ENCODE assay signal across 18 cellular contexts in genomic region chr19:36222503-36222902, GRCh38. TPM values are rescaled to one million over a fixed set of nuclear protein-coding genes. Genes with fewer than 3 reads are reported as not detected.
DNase-seq lines count a peak whose midpoint lies in the region; ATAC-seq and TF ChIP-seq lines count a peak whose summit lies in the region.
"Had no signal": no experiment of that assay in that cellular context is flagged by ENCODE, and none has a peak within 500 bp of the region (broad histone marks: within the 10 kb centered on the region; RNA-seq: fewer than 3 reads in every experiment).

No MANE protein-coding gene starts in this region.

- intact Hi-C loops in ascending aorta (cut with DNase I) = no loop called here

- no peak overlapping the region for H3K9ac ChIP-seq in trophoblast cell (ENCODE audit: low read length)
- H3K9ac ChIP-seq in endodermal cell (ENCODE audit: extremely low read depth, low read length, poor library complexity, severe bottlenecking) = no peak overlapping the region
- H3K9ac ChIP-seq: BLaER1 treated with 17β-estradiol and CSF1 and Interleukin-3, amounts not matched to agents 10 nM and 100 nM had no signal

- no peak overlapping the region for H2AK5ac ChIP-seq in trophoblast cell (ENCODE audit: low read length)

- H2AFZ ChIP-seq in trophoblast cell (ENCODE audit: insufficient read depth, low read length, poor library complexity) = no peak overlapping the region

- TF ChIP-seq CTCF in WTC11 (IDR thresholded peaks at IDR 0.05) (no peak), endodermal cell (conservative IDR thresholded peaks at IDR 0.05) (no peak), ascending aorta (IDR thresholded peaks at IDR 0.05) (no peak)

- no peak overlapping the region for H4K91ac ChIP-seq in trophoblast cell (ENCODE audit: low read depth, low read length)

- H3K27ac ChIP-seq in trophoblast cell (ENCODE audit: low read depth, low read length) = no peak overlapping the region
- no peak overlapping the region for H3K27ac ChIP-seq in endodermal cell (ENCODE audit: low read depth, low read length)
- no peak overlapping the region for H3K27ac ChIP-seq in ascending aorta

- peak overlapping the region; percentile 13 to 34 for H3K27ac Mint-ChIP-seq in stimulated activated naive CD8-positive, alpha-beta T cell treated with anti-CD3 and anti-CD28 coated beads, Interleukin-15, amount 100 ng/mL, for 72 hours
- H3K27ac Mint-ChIP-seq in WTC11 (peak overlapping the region; percentile 57; the same call in 1 of the 2 replicates), endodermal cell (no peak overlapping the region)
- H3K27ac Mint-ChIP-seq: B cell had no signal

- H3K36me3 ChIP-seq in trophoblast cell (ENCODE audit: control insufficient read depth in 1 of 2, insufficient read depth in 2 of 2, low read length in 2 of 2) = peaks cover 27 to 29% of the 10 kb centered on the region in 2 experiments
- peaks cover 77% of the 10 kb centered on the region for H3K36me3 ChIP-seq in endodermal cell (ENCODE audit: control insufficient read depth, insufficient read depth, low read length)
- peaks cover 26 to 75% of the 10 kb centered on the region in 2 donors for H3K36me3 ChIP-seq in ascending aorta

- H4K12ac ChIP-seq in trophoblast cell (ENCODE audit: low read depth, low read length) = no peak overlapping the region

- peaks cover 8% of the 10 kb centered on the region for H3K79me2 ChIP-seq in trophoblast cell (ENCODE audit: control insufficient read depth, insufficient read depth, low read length, poor library complexity)

- H2BK120ac ChIP-seq in trophoblast cell (ENCODE audit: insufficient read depth, low read length, poor library complexity) = no peak overlapping the region

- no peak overlapping the region for H3K14ac ChIP-seq in trophoblast cell (ENCODE audit: low read length)

- H3K4me1 Mint-ChIP-seq in stimulated activated naive CD8-positive, alpha-beta T cell treated with anti-CD3 and anti-CD28 coated beads, Interleukin-15, amount 100 ng/mL, for 72 hours = peaks cover 50% of the 10 kb centered on the region
- H3K4me1 Mint-ChIP-seq in WTC11 (peaks cover 29% of the 10 kb centered on the region), endodermal cell (peaks cover 13% of the 10 kb centered on the region)

- H3K9me3 Mint-ChIP-seq in stimulated activated naive CD8-positive, alpha-beta T cell treated with anti-CD3 and anti-CD28 coated beads, Interleukin-15, amount 100 ng/mL, for 72 hours = peaks cover 8 to 13% of the 10 kb centered on the region in 2 donors
- H3K9me3 Mint-ChIP-seq in WTC11 = no peaks in the 10 kb centered on the region
- H3K9me3 Mint-ChIP-seq in endodermal cell = no peaks in the 10 kb centered on the region
- H3K9me3 Mint-ChIP-seq: H9 had no signal

- no peaks in the 10 kb centered on the region for H3K79me1 ChIP-seq in trophoblast cell (ENCODE audit: low read length)

- H3K36me3 Mint-ChIP-seq in WTC11 (peaks cover 54% of the 10 kb centered on the region), endodermal cell (ENCODE audit: low read depth) (peaks cover 60% of the 10 kb centered on the region)

- H3K27me3 ChIP-seq in trophoblast cell (ENCODE audit: insufficient read depth, low read length) (no peaks in the 10 kb centered on the region), endodermal cell (ENCODE audit: control insufficient read depth, insufficient read depth, low read length, poor library complexity, severe bottlenecking) (no peaks in the 10 kb centered on the region), ascending aorta (no peaks in the 10 kb centered on the region)
- H3K27me3 ChIP-seq: BLaER1 treated with 17β-estradiol and CSF1 and Interleukin-3, amounts not matched to agents 10 nM and 100 nM had no signal

- WGBS in trophoblast cell (ENCODE audit: extremely low coverage, insufficient coverage, insufficient read length) = no CpG with 5 or more reads among the region's 4 CpGs
- WGBS in endodermal cell (ENCODE audit: insufficient coverage in 1 of 2, insufficient read length in 1 of 2), 2 experiments = 98% methylated on average over 4 of the region's 4 CpGs; no CpG with 5 or more reads in 1 of the 2 experiments

- no peaks in the 10 kb centered on the region for H3K4me1 ChIP-seq in trophoblast cell (ENCODE audit: control insufficient read depth in 1 of 2, insufficient read depth in 2 of 2, low read length in 2 of 2)
- H3K4me1 ChIP-seq in endodermal cell (ENCODE audit: control insufficient read depth, insufficient read depth, low read length) = no peaks in the 10 kb centered on the region
- peaks cover 0 to 5% of the 10 kb centered on the region in 2 donors for H3K4me1 ChIP-seq in ascending aorta

- H4K8ac ChIP-seq in trophoblast cell (ENCODE audit: low read depth, low read length) = no peak overlapping the region

- POLR2A ChIA-PET in WTC11 (lab: Charles Lee) = no interaction called here

- no peak for DNase-seq in stimulated activated naive CD8-positive, alpha-beta T cell treated with anti-CD3 and anti-CD28 coated beads, Interleukin-15, amount 100 ng/mL, for 72 hours
- DNase-seq in stimulated activated naive CD8-positive, alpha-beta T cell treated with anti-CD3 and anti-CD28 coated beads, Interleukin-15, Interleukin-2, amounts not matched to agents 100 U/mL and 50 U/mL, for 24 hours = no peak
- DNase-seq in WTC11 (ENCODE audit: low spot score) = no peak
- no peak for DNase-seq in trophoblast cell
- DNase-seq in activated CD4-positive, alpha-beta T cell treated with anti-CD3 and anti-CD28 coated beads for 1 hour = no peak
- DNase-seq in endodermal cell = no peak
- no peak for DNase-seq in ascending aorta (ENCODE audit: low spot score in 2 of 2)
- DNase-seq: 8988T; CD8-positive, alpha-beta T cell; DMS 273 treated with DMSO at 0.1 percent for 48 hours; DMS53; DND-41; EL; H9 had no signal

- H3K4me3 ChIP-seq in trophoblast cell (ENCODE audit: low read depth, low read length) (no peak overlapping the region), endodermal cell (ENCODE audit: low read length) (no peak overlapping the region), ascending aorta (no peak overlapping the region)
- H3K4me3 ChIP-seq: BLaER1 treated with 17β-estradiol and CSF1 and Interleukin-3, amounts not matched to agents 10 nM and 100 nM; GM12878 had no signal

- no peak overlapping the region for H3K18ac ChIP-seq in trophoblast cell (ENCODE audit: low read length)

- H3K4me3 Mint-ChIP-seq in stimulated activated naive CD8-positive, alpha-beta T cell treated with anti-CD3 and anti-CD28 coated beads, Interleukin-15, amount 100 ng/mL, for 72 hours = no peak overlapping the region
- H3K4me3 Mint-ChIP-seq in WTC11 (no peak overlapping the region), endodermal cell (no peak overlapping the region)
- H3K4me3 Mint-ChIP-seq: B cell; CD8-positive, alpha-beta T cell; H9 had no signal

- H3K27me3 Mint-ChIP-seq in stimulated activated naive CD8-positive, alpha-beta T cell treated with anti-CD3 and anti-CD28 coated beads, Interleukin-15, amount 100 ng/mL, for 72 hours = no peaks in the 10 kb centered on the region
- H3K27me3 Mint-ChIP-seq in WTC11 (ENCODE audit: low read depth) = no peaks in the 10 kb centered on the region
- no peaks in the 10 kb centered on the region for H3K27me3 Mint-ChIP-seq in endodermal cell (ENCODE audit: insufficient read depth)
- H3K27me3 Mint-ChIP-seq: B cell had no signal

- H3K4me2 ChIP-seq in trophoblast cell (ENCODE audit: low read length) = no peak overlapping the region

- H3K9me3 ChIP-seq in trophoblast cell (ENCODE audit: insufficient read depth, low read depth, low read length) = no peaks in the 10 kb centered on the region
- no peaks in the 10 kb centered on the region for H3K9me3 ChIP-seq in endodermal cell (ENCODE audit: control insufficient read depth, low read length)
- peaks cover 0 to 20% of the 10 kb centered on the region in 2 donors for H3K9me3 ChIP-seq in ascending aorta

- CTCF ChIA-PET in WTC11 (lab: Charles Lee) = no interaction called here

- no peak overlapping the region for H2BK5ac ChIP-seq in trophoblast cell (ENCODE audit: low read depth, low read length, poor library complexity)

- H2BK12ac ChIP-seq in trophoblast cell (ENCODE audit: low read length) = no peak overlapping the region

- no peak for ATAC-seq in stimulated activated naive CD8-positive, alpha-beta T cell treated with anti-CD3 and anti-CD28 coated beads, Interleukin-15, amount 100 ng/mL, for 72 hours
- ATAC-seq in stimulated activated naive CD8-positive, alpha-beta T cell treated with anti-CD3 and anti-CD28 coated beads, Interleukin-15, Interleukin-2, amounts not matched to agents 100 U/mL and 50 U/mL, for 24 hours = no peak
- no peak for ATAC-seq in WTC11
- ATAC-seq: CD8-positive, alpha-beta T cell; GM12878; HepG2 had no signal

- no peak overlapping the region for H3K23ac ChIP-seq in trophoblast cell (ENCODE audit: low read length)

- peak overlapping the region; percentile 82 for H3K4ac ChIP-seq in trophoblast cell (ENCODE audit: low read depth, low read length)

TF ChIP-seq in WTC11, 78 proteins besides CTCF, POLR2A, EP300 and RAD21 (continues in another document):
- no peak for TF ChIP-seq GRHL2 (CRISPR knock-in tag; IDR thresholded peaks at IDR 0.05; ENCODE audit: insufficient replicate concordance, severe bottlenecking)
- TF ChIP-seq OVOL2 (CRISPR knock-in tag; IDR thresholded peaks at IDR 0.05; ENCODE audit: borderline replicate concordance) = no peak
- TF ChIP-seq, protein P1, sequence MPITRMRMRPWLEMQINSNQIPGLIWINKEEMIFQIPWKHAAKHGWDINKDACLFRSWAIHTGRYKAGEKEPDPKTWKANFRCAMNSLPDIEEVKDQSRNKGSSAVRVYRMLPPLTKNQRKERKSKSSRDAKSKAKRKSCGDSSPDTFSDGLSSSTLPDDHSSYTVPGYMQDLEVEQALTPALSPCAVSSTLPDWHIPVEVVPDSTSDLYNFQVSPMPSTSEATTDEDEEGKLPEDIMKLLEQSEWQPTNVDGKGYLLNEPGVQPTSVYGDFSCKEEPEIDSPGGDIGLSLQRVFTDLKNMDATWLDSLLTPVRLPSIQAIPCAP (CRISPR knock-in tag; IDR thresholded peaks at IDR 0.05) = no peak
- no peak for TF ChIP-seq ATF1 (CRISPR knock-in tag; IDR thresholded peaks at IDR 0.05)
- no peak for TF ChIP-seq CBFB (CRISPR knock-in tag; IDR thresholded peaks at IDR 0.05; ENCODE audit: low read depth)

RNA-seq across cellular contexts. Expression of gene ZNF146, which starts 7.6 kb away (rescaled TPM):
- total RNA-seq in WTC11 (2021) = 122 to 128 TPM (median 124 TPM) in 3 replicates
- 51.0 and 52.9 TPM in 2 replicates for polyA plus RNA-seq in trophoblast cell (2013)
- total RNA-seq in endodermal cell = 100 to 1,000 TPM; 105 to 128 TPM
- 101 TPM for polyA plus RNA-seq in endodermal cell (2013, experiment 1 of 2)
- 102 TPM for polyA plus RNA-seq in endodermal cell (2013, experiment 2 of 2)
- total RNA-seq in ascending aorta = 21.2 TPM

RNA-seq across cellular contexts. Expression of gene ZNF565, which starts 8.0 kb away (rescaled TPM):
- total RNA-seq in WTC11 (2021) (2.5 to 3.0 TPM (median 2.8 TPM) in 3 replicates), endodermal cell (1 to 10 TPM; 1.6 to 2.7 TPM), ascending aorta (1.9 TPM)
- 2.7 and 2.8 TPM in 2 replicates for polyA plus RNA-seq in trophoblast cell (2013)
- 4.8 TPM for polyA plus RNA-seq in endodermal cell (2013, experiment 1 of 2)
- 4.0 TPM for polyA plus RNA-seq in endodermal cell (2013, experiment 2 of 2)
